12 cellular contexts compared by ENCODE assay signal in genomic region chr2:85988210-85988913, GRCh38.
DNase-seq lines count a peak whose midpoint lies in the region; ATAC-seq, FAIRE-seq and TF ChIP-seq lines count a peak whose summit lies in the region.
"Had no signal": no experiment of that assay in that cellular context is flagged by ENCODE, and none has a peak within 500 bp of the region (broad histone marks: within the 10 kb centered on the region; RNA-seq: fewer than 3 reads in every experiment).

No MANE protein-coding gene starts in this region.

- H3K79me2 ChIP-seq in hepatocyte: no peaks in the 10 kb centered on the region

- peak overlapping the region in 2 of 6 donors; percentile 31 to 47 for H3K27ac Mint-ChIP-seq in immature natural killer cell
- H3K27ac Mint-ChIP-seq: T-helper 17 cell had no signal

- peaks cover 5 to 6% of the 10 kb centered on the region in 2 donors for H3K4me1 Mint-ChIP-seq in immature natural killer cell

- no peaks in the 10 kb centered on the region for H3K9me3 Mint-ChIP-seq in immature natural killer cell
- H3K9me3 Mint-ChIP-seq: CD4-positive, alpha-beta memory T cell had no signal

- no peaks in the 10 kb centered on the region for H4K20me1 ChIP-seq in hepatocyte (ENCODE audit: insufficient read depth, poor library complexity, severe bottlenecking)

- in situ Hi-C loops in gastrocnemius medialis (cut with MboI; ENCODE audit: low sequenced_read_pairs in 4 of 4): no loop called here

- no peaks in the 10 kb centered on the region for H3K36me3 Mint-ChIP-seq in immature natural killer cell
- H3K36me3 Mint-ChIP-seq: CD4-positive, alpha-beta memory T cell had no signal

- peak overlapping the region in 1 of 4 donors; percentile 9 for H3K27ac ChIP-seq in body of pancreas
- H3K27ac ChIP-seq in hepatocyte: peak overlapping the region; percentile 32
- peak overlapping the region; percentile 72 to 87 (median 78) for H3K27ac ChIP-seq in gastrocnemius medialis
- no peak overlapping the region for H3K27ac ChIP-seq in small intestine (ENCODE audit: low read depth in 1 of 2, low read length in 1 of 2)

- H3K27me3 ChIP-seq in body of pancreas (no peaks in the 10 kb centered on the region), hepatocyte (no peaks in the 10 kb centered on the region), gastrocnemius medialis (no peaks in the 10 kb centered on the region), small intestine (ENCODE audit: control insufficient read depth in 2 of 2, insufficient read depth in 2 of 2, low read length in 2 of 2) (no peaks in the 10 kb centered on the region)

- ATAC-seq in body of pancreas (peak; percentile 25), gastrocnemius medialis (peak; percentile 72 to 77)
- ATAC-seq: T-helper 17 cell had no signal

- peaks cover 0 to 2% (median 0%) of the 10 kb centered on the region in 3 donors for H3K27me3 Mint-ChIP-seq in immature natural killer cell (ENCODE audit: low read depth in 3 of 3)
- H3K27me3 Mint-ChIP-seq: CD4-positive, alpha-beta memory T cell had no signal

- H3K4me1 ChIP-seq in body of pancreas (peaks cover 6% of the 10 kb centered on the region), hepatocyte (ENCODE audit: insufficient read depth) (peaks cover 4% of the 10 kb centered on the region), gastrocnemius medialis (peaks cover 18 to 33% of the 10 kb centered on the region in 2 donors), small intestine (ENCODE audit: control insufficient read depth in 2 of 2, insufficient read depth in 1 of 2, low read depth in 1 of 2, low read length in 1 of 2) (no peaks in the 10 kb centered on the region)

- H2AFZ ChIP-seq in hepatocyte: no peak overlapping the region

- H3K36me3 ChIP-seq in body of pancreas (replicated peaks in 1 of 2; ENCODE audit: insufficient read depth in 1 of 2, low read depth in 2 of 2): no peaks in the 10 kb centered on the region
- H3K36me3 ChIP-seq in hepatocyte (replicated peaks; ENCODE audit: insufficient read depth, low read depth): no peaks in the 10 kb centered on the region
- no peaks in the 10 kb centered on the region for H3K36me3 ChIP-seq in gastrocnemius medialis
- no peaks in the 10 kb centered on the region for H3K36me3 ChIP-seq in small intestine (ENCODE audit: control insufficient read depth in 2 of 2, insufficient read depth in 2 of 2, low read length in 2 of 2)

- FAIRE-seq in small intestine (lab: Jason Lieb, UNC): no peak

- H3K4me3 ChIP-seq in body of pancreas (no peak overlapping the region), hepatocyte (no peak overlapping the region), gastrocnemius medialis (no peak overlapping the region), small intestine (ENCODE audit: low read depth in 1 of 2, low read length in 2 of 2) (no peak overlapping the region)

- TF ChIP-seq POLR2A in body of pancreas (IDR thresholded peaks at IDR 0.05) (no peak), gastrocnemius medialis (IDR thresholded peaks at IDR 0.05) (no peak)

- no peak overlapping the region for H3K4me2 ChIP-seq in hepatocyte

- intact Hi-C loops in body of pancreas (cut with DNase I): no loop called here
- intact Hi-C loops in gastrocnemius medialis (cut with DNase I; ENCODE audit: low total_unique reads): no loop called here

- 72 to 76% methylated on average over 10 of the region's 10 CpGs for WGBS in body of pancreas, 2 donors
- 83% methylated on average over 10 of the region's 10 CpGs for WGBS in hepatocyte (ENCODE audit: low lambda C conversion rate, missing lambda C conversion rate)
- 80 to 89% (median 83%) methylated on average over 10 of the region's 10 CpGs for WGBS in small intestine, 3 donors

- H3K9me3 ChIP-seq in body of pancreas (no peaks in the 10 kb centered on the region), hepatocyte (ENCODE audit: low read depth) (no peaks in the 10 kb centered on the region), gastrocnemius medialis (no peaks in the 10 kb centered on the region), small intestine (ENCODE audit: control insufficient read depth, low read depth) (no peaks in the 10 kb centered on the region)

- no peaks in the 10 kb centered on the region for H3K9me2 ChIP-seq in hepatocyte (replicated peaks; ENCODE audit: insufficient read depth)

- H3K4me3 Mint-ChIP-seq in immature natural killer cell: no peak overlapping the region
- H3K4me3 Mint-ChIP-seq: CD4-positive, alpha-beta memory T cell; T-helper 17 cell had no signal

- TF ChIP-seq CTCF in body of pancreas (IDR thresholded peaks at IDR 0.05) (no peak), hepatocyte (IDR thresholded peaks at IDR 0.05; ENCODE audit: poor library complexity) (no peak), gastrocnemius medialis (IDR thresholded peaks at IDR 0.05 in 4 of 5, conservative IDR thresholded peaks at IDR 0.05 in 1 of 5) (no peak)

- DNase-seq in GM04504 (ENCODE audit: low read depth) (peak; percentile 45), body of pancreas (peak in 1 of 4 donors; percentile 26), hepatocyte (ENCODE audit: low spot score) (no peak), gastrocnemius medialis (peak; percentile 40 to 51), HPDE6-E6E7 (ENCODE audit: extremely low spot score) (no peak), immature natural killer cell (no peak), NCI-H2196 treated with DMSO at 0.1 percent for 48 hours (lab: John Stamatoyannopoulos, UW; ENCODE audit: unreplicated experiment) (no peak), small intestine (no peak)
- DNase-seq: anterior cingulate cortex; CD4-positive, alpha-beta memory T cell; effector CD4-positive, alpha-beta T cell; T-helper 17 cell had no signal

Comparison
In these comparisons a context has a peak if more than half of its experiments do, and no peak if none do; other contexts are left out.
1. DNase-seq: peak in GM04504 (single experiment) and gastrocnemius medialis (2 of 2); none in hepatocyte (single experiment), HPDE6-E6E7 (single experiment), immature natural killer cell (0 of 3), NCI-H2196 treated with DMSO at 0.1 percent for 48 hours (single experiment) and small intestine (single experiment).
2. H3K27ac ChIP-seq: peak in hepatocyte (single experiment) and gastrocnemius medialis (4 of 4); none in small intestine (0 of 2).